In the genomic region with DNA sequence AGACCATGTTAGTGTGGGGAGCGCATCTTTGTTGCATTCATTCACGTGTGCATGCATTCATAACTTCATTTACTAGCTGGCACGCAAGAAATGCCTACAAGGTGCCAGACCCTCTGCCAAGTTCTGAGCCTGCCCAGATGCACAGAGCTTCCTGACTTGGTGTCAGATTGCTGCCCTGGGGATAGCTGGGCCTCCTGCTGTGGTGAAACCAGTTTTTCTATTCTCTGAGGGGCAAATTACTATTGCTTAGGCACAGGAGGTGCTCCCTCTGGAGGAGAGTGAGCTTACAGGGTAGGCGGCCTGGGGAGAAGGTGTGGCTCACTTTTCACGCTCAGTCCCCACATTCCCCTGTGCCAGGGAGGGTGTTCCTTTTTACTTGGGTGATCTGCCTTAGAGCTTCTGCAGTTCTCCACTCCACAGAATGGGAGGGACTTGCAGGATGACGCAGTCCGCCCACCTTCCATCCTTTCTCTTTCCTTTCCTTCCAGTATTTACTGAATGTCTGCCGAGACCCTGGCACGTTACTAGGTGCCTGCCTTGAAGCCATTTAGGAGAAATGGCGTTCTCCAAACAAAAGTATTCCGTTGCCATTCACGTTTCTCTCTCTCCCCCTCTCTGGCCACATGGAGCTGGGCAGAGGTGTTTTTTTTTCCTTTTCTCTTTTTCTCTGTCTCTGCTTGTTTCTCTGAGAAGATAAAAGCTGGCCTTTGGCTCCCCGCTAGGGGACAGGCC, we compare ENCODE assay signal across 8 cellular contexts. TPM values are rescaled to one million over a fixed set of nuclear protein-coding genes. Genes with fewer than 3 reads are reported as not detected.
DNase-seq lines count a peak whose midpoint lies in the region; ATAC-seq and TF ChIP-seq lines count a peak whose summit lies in the region.

No MANE protein-coding gene starts in this region.

- ATAC-seq in SK-N-SH treated with all-trans-retinoic acid at 6 μM for 48 hours (peak; percentile 93), GM19463 (IDR thresholded peaks at IDR 0.05; ENCODE audit: unreplicated experiment) (no peak)

- H3K4me1 Mint-ChIP-seq in glutamatergic neuron (ENCODE audit: low read depth, unreplicated experiment) (peaks cover 46% of the 10 kb centered on the region), progenitor cell of endocrine pancreas (ENCODE audit: low read depth) (peaks cover 28% of the 10 kb centered on the region)

- peak; percentile 70 for DNase-seq in Ammon's horn (ENCODE audit: low spot score)
- peak; percentile 64 to 74 for DNase-seq in Kasumi-1 (lab: John Stamatoyannopoulos, UW)
- DNase-seq in glutamatergic neuron: peak; percentile 28
- peak; percentile 10 for DNase-seq in progenitor cell of endocrine pancreas (ENCODE audit: low spot score, unreplicated experiment)
- DNase-seq in NK-92 treated with Interleukin-12 subunit alpha and Interleukin-12 subunit beta, amount 100 ng/mL, for 24 hours (lab: John Stamatoyannopoulos, UW): no peak
- no peak for DNase-seq in effector CD8-positive, alpha-beta T cell (lab: John Stamatoyannopoulos, UW)

- H3K27me3 Mint-ChIP-seq in glutamatergic neuron (ENCODE audit: unreplicated experiment) (peaks cover 11% of the 10 kb centered on the region), progenitor cell of endocrine pancreas (no peaks in the 10 kb centered on the region)

- H3K4me3 Mint-ChIP-seq in glutamatergic neuron (ENCODE audit: unreplicated experiment) (peak overlapping the region; percentile 83), progenitor cell of endocrine pancreas (ENCODE audit: low read depth) (no peak overlapping the region)

- TF ChIP-seq CTCF in glutamatergic neuron (IDR thresholded peaks at IDR 0.05; ENCODE audit: partially characterized antibody, unreplicated experiment) (no peak), progenitor cell of endocrine pancreas (IDR thresholded peaks at IDR 0.05; ENCODE audit: unreplicated experiment) (peak; percentile 47)

- H3K36me3 Mint-ChIP-seq in glutamatergic neuron (ENCODE audit: unreplicated experiment): no peaks in the 10 kb centered on the region
- no peaks in the 10 kb centered on the region for H3K36me3 Mint-ChIP-seq in progenitor cell of endocrine pancreas (ENCODE audit: insufficient read depth)

- peak overlapping the region; percentile 100 for H3K27ac Mint-ChIP-seq in glutamatergic neuron (ENCODE audit: unreplicated experiment)
- peak overlapping the region; percentile 84 for H3K27ac Mint-ChIP-seq in progenitor cell of endocrine pancreas

- H3K9me3 Mint-ChIP-seq in glutamatergic neuron (ENCODE audit: unreplicated experiment): peaks cover 20% of the 10 kb centered on the region
- no peaks in the 10 kb centered on the region for H3K9me3 Mint-ChIP-seq in progenitor cell of endocrine pancreas (ENCODE audit: low read depth)

TF ChIP-seq in SK-N-SH treated with all-trans-retinoic acid at 6 μM for 48 hours, 23 proteins besides CTCF, POLR2A, EP300 and RAD21:
- TF ChIP-seq CSDC2 (CRISPR knock-in tag; IDR thresholded peaks at IDR 0.05) (no peak), ARNTL (CRISPR knock-in tag; IDR thresholded peaks at IDR 0.05; ENCODE audit: borderline replicate concordance, low read depth) (no peak), ESRRG (CRISPR knock-in tag; IDR thresholded peaks at IDR 0.05) (no peak), ZNF8 (CRISPR knock-in tag; IDR thresholded peaks at IDR 0.05) (no peak), TCF4 (CRISPR knock-in tag; IDR thresholded peaks at IDR 0.05; ENCODE audit: borderline replicate concordance) (no peak), OSR1 (CRISPR knock-in tag; IDR thresholded peaks at IDR 0.05) (no peak), ZFP30 (CRISPR knock-in tag; IDR thresholded peaks at IDR 0.05) (no peak), RARB (CRISPR knock-in tag; IDR thresholded peaks at IDR 0.05) (no peak), GLIS3 (CRISPR knock-in tag; IDR thresholded peaks at IDR 0.05) (no peak), ZNF565 (CRISPR knock-in tag; conservative IDR thresholded peaks at IDR 0.05; ENCODE audit: low read depth) (no peak), ZFP3 (CRISPR knock-in tag; IDR thresholded peaks at IDR 0.05) (no peak), TOX (CRISPR knock-in tag; IDR thresholded peaks at IDR 0.05; ENCODE audit: borderline replicate concordance) (no peak), SNAI2 (CRISPR knock-in tag; IDR thresholded peaks at IDR 0.05) (no peak), ISL1 (CRISPR knock-in tag; IDR thresholded peaks at IDR 0.05) (no peak)
- TF ChIP-seq, protein P1, sequence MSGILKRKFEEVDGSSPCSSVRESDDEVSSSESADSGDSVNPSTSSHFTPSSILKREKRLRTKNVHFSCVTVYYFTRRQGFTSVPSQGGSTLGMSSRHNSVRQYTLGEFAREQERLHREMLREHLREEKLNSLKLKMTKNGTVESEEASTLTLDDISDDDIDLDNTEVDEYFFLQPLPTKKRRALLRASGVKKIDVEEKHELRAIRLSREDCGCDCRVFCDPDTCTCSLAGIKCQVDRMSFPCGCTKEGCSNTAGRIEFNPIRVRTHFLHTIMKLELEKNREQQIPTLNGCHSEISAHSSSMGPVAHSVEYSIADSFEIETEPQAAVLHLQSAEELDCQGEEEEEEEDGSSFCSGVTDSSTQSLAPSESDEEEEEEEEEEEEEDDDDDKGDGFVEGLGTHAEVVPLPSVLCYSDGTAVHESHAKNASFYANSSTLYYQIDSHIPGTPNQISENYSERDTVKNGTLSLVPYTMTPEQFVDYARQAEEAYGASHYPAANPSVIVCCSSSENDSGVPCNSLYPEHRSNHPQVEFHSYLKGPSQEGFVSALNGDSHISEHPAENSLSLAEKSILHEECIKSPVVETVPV (CRISPR knock-in tag; IDR thresholded peaks at IDR 0.05): no peak
- TF ChIP-seq, protein P2, sequence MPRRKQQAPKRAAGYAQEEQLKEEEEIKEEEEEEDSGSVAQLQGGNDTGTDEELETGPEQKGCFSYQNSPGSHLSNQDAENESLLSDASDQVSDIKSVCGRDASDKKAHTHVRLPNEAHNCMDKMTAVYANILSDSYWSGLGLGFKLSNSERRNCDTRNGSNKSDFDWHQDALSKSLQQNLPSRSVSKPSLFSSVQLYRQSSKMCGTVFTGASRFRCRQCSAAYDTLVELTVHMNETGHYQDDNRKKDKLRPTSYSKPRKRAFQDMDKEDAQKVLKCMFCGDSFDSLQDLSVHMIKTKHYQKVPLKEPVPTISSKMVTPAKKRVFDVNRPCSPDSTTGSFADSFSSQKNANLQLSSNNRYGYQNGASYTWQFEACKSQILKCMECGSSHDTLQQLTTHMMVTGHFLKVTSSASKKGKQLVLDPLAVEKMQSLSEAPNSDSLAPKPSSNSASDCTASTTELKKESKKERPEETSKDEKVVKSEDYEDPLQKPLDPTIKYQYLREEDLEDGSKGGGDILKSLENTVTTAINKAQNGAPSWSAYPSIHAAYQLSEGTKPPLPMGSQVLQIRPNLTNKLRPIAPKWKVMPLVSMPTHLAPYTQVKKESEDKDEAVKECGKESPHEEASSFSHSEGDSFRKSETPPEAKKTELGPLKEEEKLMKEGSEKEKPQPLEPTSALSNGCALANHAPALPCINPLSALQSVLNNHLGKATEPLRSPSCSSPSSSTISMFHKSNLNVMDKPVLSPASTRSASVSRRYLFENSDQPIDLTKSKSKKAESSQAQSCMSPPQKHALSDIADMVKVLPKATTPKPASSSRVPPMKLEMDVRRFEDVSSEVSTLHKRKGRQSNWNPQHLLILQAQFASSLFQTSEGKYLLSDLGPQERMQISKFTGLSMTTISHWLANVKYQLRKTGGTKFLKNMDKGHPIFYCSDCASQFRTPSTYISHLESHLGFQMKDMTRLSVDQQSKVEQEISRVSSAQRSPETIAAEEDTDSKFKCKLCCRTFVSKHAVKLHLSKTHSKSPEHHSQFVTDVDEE (CRISPR knock-in tag; IDR thresholded peaks at IDR 0.05): no peak
- TF ChIP-seq, protein P3, sequence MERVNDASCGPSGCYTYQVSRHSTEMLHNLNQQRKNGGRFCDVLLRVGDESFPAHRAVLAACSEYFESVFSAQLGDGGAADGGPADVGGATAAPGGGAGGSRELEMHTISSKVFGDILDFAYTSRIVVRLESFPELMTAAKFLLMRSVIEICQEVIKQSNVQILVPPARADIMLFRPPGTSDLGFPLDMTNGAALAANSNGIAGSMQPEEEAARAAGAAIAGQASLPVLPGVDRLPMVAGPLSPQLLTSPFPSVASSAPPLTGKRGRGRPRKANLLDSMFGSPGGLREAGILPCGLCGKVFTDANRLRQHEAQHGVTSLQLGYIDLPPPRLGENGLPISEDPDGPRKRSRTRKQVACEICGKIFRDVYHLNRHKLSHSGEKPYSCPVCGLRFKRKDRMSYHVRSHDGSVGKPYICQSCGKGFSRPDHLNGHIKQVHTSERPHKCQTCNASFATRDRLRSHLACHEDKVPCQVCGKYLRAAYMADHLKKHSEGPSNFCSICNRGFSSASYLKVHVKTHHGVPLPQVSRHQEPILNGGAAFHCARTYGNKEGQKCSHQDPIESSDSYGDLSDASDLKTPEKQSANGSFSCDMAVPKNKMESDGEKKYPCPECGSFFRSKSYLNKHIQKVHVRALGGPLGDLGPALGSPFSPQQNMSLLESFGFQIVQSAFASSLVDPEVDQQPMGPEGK (CRISPR knock-in tag; IDR thresholded peaks at IDR 0.05; ENCODE audit: borderline replicate concordance): no peak
- TF ChIP-seq, protein P4, sequence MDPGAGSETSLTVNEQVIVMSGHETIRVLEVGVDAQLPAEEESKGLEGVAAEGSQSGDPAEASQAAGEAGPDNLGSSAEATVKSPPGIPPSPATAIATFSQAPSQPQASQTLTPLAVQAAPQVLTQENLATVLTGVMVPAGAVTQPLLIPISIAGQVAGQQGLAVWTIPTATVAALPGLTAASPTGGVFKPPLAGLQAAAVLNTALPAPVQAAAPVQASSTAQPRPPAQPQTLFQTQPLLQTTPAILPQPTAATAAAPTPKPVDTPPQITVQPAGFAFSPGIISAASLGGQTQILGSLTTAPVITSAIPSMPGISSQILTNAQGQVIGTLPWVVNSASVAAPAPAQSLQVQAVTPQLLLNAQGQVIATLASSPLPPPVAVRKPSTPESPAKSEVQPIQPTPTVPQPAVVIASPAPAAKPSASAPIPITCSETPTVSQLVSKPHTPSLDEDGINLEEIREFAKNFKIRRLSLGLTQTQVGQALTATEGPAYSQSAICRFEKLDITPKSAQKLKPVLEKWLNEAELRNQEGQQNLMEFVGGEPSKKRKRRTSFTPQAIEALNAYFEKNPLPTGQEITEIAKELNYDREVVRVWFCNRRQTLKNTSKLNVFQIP (CRISPR knock-in tag; IDR thresholded peaks at IDR 0.05; ENCODE audit: borderline replicate concordance, low read depth): no peak

RNA-seq across cellular contexts. Expression of a gene that starts 27.9 kb away (rescaled TPM):
- total RNA-seq in glutamatergic neuron (ENCODE audit: unreplicated experiment): 598 TPM
- total RNA-seq in progenitor cell of endocrine pancreas: 384 and 394 TPM in 2 replicates

Comparison
In these comparisons a context has a peak if more than half of its experiments do, and no peak if none do; other contexts are left out.
1. DNase-seq: peak in Ammon's horn (single experiment), Kasumi-1 (2 of 2), glutamatergic neuron (single experiment) and progenitor cell of endocrine pancreas (single experiment); none in NK-92 treated with Interleukin-12 subunit alpha and Interleukin-12 subunit beta, amount 100 ng/mL, for 24 hours (single experiment) and effector CD8-positive, alpha-beta T cell (single experiment).